8 cellular contexts compared by ENCODE assay signal in genomic region chr9:36458430-36458915, GRCh38. TPM values are rescaled to one million over a fixed set of nuclear protein-coding genes. Genes with fewer than 3 reads are reported as not detected.
DNase-seq lines count a peak whose midpoint lies in the region; ATAC-seq and TF ChIP-seq lines count a peak whose summit lies in the region.
"Not testable (repeated sequence)": the region's sequence is repeated elsewhere in the genome, so short reads cannot be mapped to it uniquely, and the experiment has no call there.

No MANE protein-coding gene starts in this region.

- TF ChIP-seq CTCF in GM12864 (IDR thresholded peaks at IDR 0.05; ENCODE audit: low read depth, low read length, missing control alignments); WTC11 (IDR thresholded peaks at IDR 0.05); colonic mucosa (IDR thresholded peaks at IDR 0.05): not testable (repeated sequence)

- CTCF ChIA-PET in WTC11 (lab: Charles Lee) = interaction anchor here (0.9 to 1.4 kb wide), 3 partner anchors 30 to 85 kb away, joined by 3 to 9 read pairs (median 3); no protein-coding TSS in a partner anchor

- H3K27me3 ChIP-seq in colonic mucosa = not testable (repeated sequence)

- peak overlapping the region; percentile 82 for H3K27ac Mint-ChIP-seq in WTC11
- H3K27ac Mint-ChIP-seq in stimulated activated naive B cell treated with anti-CD40 and anti-IgM and Interleukin-4, amounts not matched to agents 10 μg/mL and 1 μg/mL and 100 μg/mL, for 72 hours = peak overlapping the region; percentile 88

- peak; percentile 78 for ATAC-seq in GM21786 (IDR thresholded peaks at IDR 0.05; ENCODE audit: unreplicated experiment)
- peak; percentile 54 for ATAC-seq in HG03457 (IDR thresholded peaks at IDR 0.05; ENCODE audit: unreplicated experiment)
- not testable (repeated sequence) for ATAC-seq in WTC11
- peak; percentile 80 to 87 for ATAC-seq in stimulated activated naive B cell treated with anti-CD40 and anti-IgM and Interleukin-4, amounts not matched to agents 10 μg/mL and 1 μg/mL and 100 μg/mL, for 72 hours (replicated peaks)

- POLR2A ChIA-PET in WTC11 (lab: Charles Lee) = not testable (repeated sequence)

- intact Hi-C loops in colonic mucosa (cut with DNase I) = not testable (repeated sequence)

- not testable (repeated sequence) for H3K4me3 Mint-ChIP-seq in WTC11
- H3K4me3 Mint-ChIP-seq in stimulated activated naive B cell treated with anti-CD40 and anti-IgM and Interleukin-4, amounts not matched to agents 10 μg/mL and 1 μg/mL and 100 μg/mL, for 72 hours = peak overlapping the region; percentile 76 to 78

- H3K27ac ChIP-seq in colonic mucosa = not testable (repeated sequence)

- H3K4me1 Mint-ChIP-seq in WTC11 = peaks cover 36% of the 10 kb centered on the region
- H3K4me1 Mint-ChIP-seq in stimulated activated naive B cell treated with anti-CD40 and anti-IgM and Interleukin-4, amounts not matched to agents 10 μg/mL and 1 μg/mL and 100 μg/mL, for 72 hours = peaks cover 16 to 43% of the 10 kb centered on the region in 2 donors

- H3K4me3 ChIP-seq in GM12864 (ENCODE audit: low read depth, low read length); colonic mucosa: not testable (repeated sequence)

- peak; percentile 48 for DNase-seq in GM12864 (ENCODE audit: low read depth)
- DNase-seq in WTC11 (ENCODE audit: low spot score) = not testable (repeated sequence)
- peak; percentile 72 for DNase-seq in activated T-cell treated with anti-CD3 and anti-CD28 coated beads for 48 hours (ENCODE audit: low read depth)
- peak; percentile 24 for DNase-seq in colonic mucosa
- DNase-seq in stimulated activated CD4-positive, alpha-beta T cell treated with anti-CD3 and anti-CD28 coated beads, Interleukin-1b, Interleukin-23, amount 100 ng/mL, for 24 hours (ENCODE audit: low read depth in 4 of 4, low spot score in 1 of 4) = peak; percentile 7 to 57 (median 26)
- peak; percentile 75 for DNase-seq in stimulated activated naive B cell treated with anti-CD40 and anti-IgM and Interleukin-4, amounts not matched to agents 10 μg/mL and 1 μg/mL and 100 μg/mL, for 72 hours

- peaks cover 22% of the 10 kb centered on the region for H3K36me3 Mint-ChIP-seq in WTC11
- peaks cover 16 to 22% of the 10 kb centered on the region in 2 donors for H3K36me3 Mint-ChIP-seq in stimulated activated naive B cell treated with anti-CD40 and anti-IgM and Interleukin-4, amounts not matched to agents 10 μg/mL and 1 μg/mL and 100 μg/mL, for 72 hours

- not testable (repeated sequence) for H3K9me3 Mint-ChIP-seq in WTC11; stimulated activated naive B cell treated with anti-CD40 and anti-IgM and Interleukin-4, amounts not matched to agents 10 μg/mL and 1 μg/mL and 100 μg/mL, for 72 hours

- not testable (repeated sequence) for H3K27me3 Mint-ChIP-seq in WTC11 (ENCODE audit: low read depth); stimulated activated naive B cell treated with anti-CD40 and anti-IgM and Interleukin-4, amounts not matched to agents 10 μg/mL and 1 μg/mL and 100 μg/mL, for 72 hours

- not testable (repeated sequence) for H3K36me3 ChIP-seq in colonic mucosa

- not testable (repeated sequence) for H3K9ac ChIP-seq in colonic mucosa (ENCODE audit: low read depth in 2 of 2, low read length in 2 of 2)

- not testable (repeated sequence) for H3K9me3 ChIP-seq in colonic mucosa

- not testable (repeated sequence) for H3K4me1 ChIP-seq in colonic mucosa

RNA-seq across cellular contexts. Expression of gene RNF38, which starts 58.4 kb away (rescaled TPM):
- total RNA-seq in WTC11 (2021) (56.4 to 64.7 TPM (median 59.2 TPM) in 3 replicates), colonic mucosa (10 to 100 TPM; 28.9 to 39.2 TPM)
